ENCODE assay signal across 9 cellular contexts in the genomic region with DNA sequence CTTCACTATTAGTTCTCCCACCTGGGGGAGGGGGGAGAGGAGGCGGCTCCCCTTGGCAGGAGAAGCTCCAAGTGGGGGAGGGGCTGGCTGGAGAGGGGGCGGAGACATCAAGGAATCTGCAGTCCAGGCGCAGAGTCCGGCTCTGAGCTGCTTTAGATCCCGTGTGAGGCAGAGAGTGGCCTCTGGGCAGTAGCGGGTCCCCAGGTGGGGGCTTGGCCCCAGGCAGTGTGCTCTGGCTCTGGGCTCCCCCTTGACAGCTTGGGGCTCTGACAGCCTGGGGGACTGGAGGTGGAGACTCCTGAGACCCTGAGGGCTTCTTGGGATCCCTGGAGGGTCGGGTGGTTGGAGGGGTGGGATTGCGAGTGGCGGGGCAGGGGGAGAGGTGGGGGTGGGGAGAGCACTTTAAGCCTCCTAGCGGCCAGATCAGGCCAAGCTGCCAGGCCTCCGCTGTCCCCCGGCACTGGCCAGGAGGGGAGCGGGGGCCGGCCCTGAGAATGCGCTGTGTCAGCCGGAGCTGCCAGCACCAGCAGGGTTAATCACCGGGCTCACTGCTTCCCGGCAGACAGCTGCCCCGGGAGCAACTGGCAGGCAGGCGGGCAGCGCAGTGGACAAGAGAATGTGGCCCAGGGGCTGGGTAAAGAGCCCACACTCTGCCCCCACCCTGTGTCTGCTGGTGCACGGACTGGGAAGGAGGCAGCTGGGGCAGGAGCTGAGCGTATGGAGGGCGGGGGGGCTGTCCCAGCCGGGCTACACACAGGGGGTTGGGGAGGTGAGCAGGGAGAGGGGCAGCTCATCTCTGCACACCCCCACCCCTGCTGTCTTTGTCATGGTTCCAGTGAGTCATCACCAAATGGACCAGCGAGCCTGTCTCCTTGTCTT. TPM values are rescaled to one million over a fixed set of nuclear protein-coding genes. Genes with fewer than 3 reads are reported as not detected.
A peak's percentile ranks its signal among the peaks of the same experiment; 100 is the strongest.
DNase-seq lines count a peak whose midpoint lies in the region; ATAC-seq and TF ChIP-seq lines count a peak whose summit lies in the region.
"Had no signal": no experiment of that assay in that cellular context is flagged by ENCODE, and none has a peak within 500 bp of the region (broad histone marks: within the 10 kb centered on the region; RNA-seq: fewer than 3 reads in every experiment).

No MANE protein-coding gene starts in this region.

- H3K27me3 ChIP-seq in effector memory CD4-positive, alpha-beta T cell (replicated peaks; ENCODE audit: control insufficient read depth, insufficient read depth, low read length, poor library complexity, severe bottlenecking) = peaks cover 43% of the 10 kb centered on the region

- H3K36me3 ChIP-seq in mucosa of descending colon (ENCODE audit: low read depth) = no peaks in the 10 kb centered on the region
- no peaks in the 10 kb centered on the region for H3K36me3 ChIP-seq in effector memory CD4-positive, alpha-beta T cell (ENCODE audit: control insufficient read depth, insufficient read depth, low read length)

- peak overlapping the region; percentile 78 to 86 for H3K4me3 Mint-ChIP-seq in effector memory CD8-positive, alpha-beta T cell

- H3K36me3 Mint-ChIP-seq in effector memory CD8-positive, alpha-beta T cell (ENCODE audit: insufficient read depth) = no peaks in the 10 kb centered on the region

- H3K4me1 ChIP-seq in mucosa of descending colon (ENCODE audit: low read depth) = peaks cover 25% of the 10 kb centered on the region
- peaks cover 16% of the 10 kb centered on the region for H3K4me1 ChIP-seq in effector memory CD4-positive, alpha-beta T cell (ENCODE audit: control insufficient read depth, insufficient read depth, low read length, poor library complexity, severe bottlenecking)

- H3K4me3 ChIP-seq in mucosa of descending colon = no peak overlapping the region
- H3K4me3 ChIP-seq in effector memory CD4-positive, alpha-beta T cell (ENCODE audit: insufficient read depth, low read depth, low read length, poor library complexity, severe bottlenecking) = no peak overlapping the region

- H3K27me3 Mint-ChIP-seq in effector memory CD8-positive, alpha-beta T cell = peaks cover 34 to 47% of the 10 kb centered on the region in 2 donors

- ATAC-seq in effector memory CD8-positive, alpha-beta T cell (replicated peaks) = no peak
- peak; percentile 11 for ATAC-seq in mucosa of descending colon
- no peak for ATAC-seq in GM18909 (IDR thresholded peaks at IDR 0.05; ENCODE audit: poor library complexity, unreplicated experiment)

- no peak overlapping the region for H3K27ac ChIP-seq in effector memory CD4-positive, alpha-beta T cell (ENCODE audit: insufficient read depth, low read length, poor library complexity, severe bottlenecking)

- peak overlapping the region in 1 of 2 donors; percentile 18 for H3K27ac Mint-ChIP-seq in effector memory CD8-positive, alpha-beta T cell

- TF ChIP-seq CTCF in mucosa of descending colon (IDR thresholded peaks at IDR 0.05) = peak; percentile 14

- DNase-seq in ELR (ENCODE audit: low read depth) (peak; percentile 88), NCI-H510A treated with DMSO at 0.1 percent for 48 hours (lab: John Stamatoyannopoulos, UW) (peak; percentile 60), mucosa of descending colon (peak in 1 of 3 donors; percentile 45), activated gamma-delta T cell (lab: John Stamatoyannopoulos, UW) (no peak), mesenteric fat pad (ENCODE audit: low spot score) (no peak)
- DNase-seq in effector memory CD8-positive, alpha-beta T cell = no peak
- DNase-seq in effector memory CD4-positive, alpha-beta T cell = no peak

- H3K9me3 ChIP-seq in mucosa of descending colon = no peaks in the 10 kb centered on the region
- no peaks in the 10 kb centered on the region for H3K9me3 ChIP-seq in effector memory CD4-positive, alpha-beta T cell (ENCODE audit: control insufficient read depth, low read length)

- peaks cover 5 to 8% of the 10 kb centered on the region in 2 donors for H3K4me1 Mint-ChIP-seq in effector memory CD8-positive, alpha-beta T cell (ENCODE audit: low read depth in 2 of 2)

- intact Hi-C loops in mucosa of descending colon (cut with DNase I, micrococcal nuclease) = no loop called here

- H3K9me3 Mint-ChIP-seq in effector memory CD8-positive, alpha-beta T cell = no peaks in the 10 kb centered on the region

RNA-seq across cellular contexts. Expression of a gene that starts 1.8 kb away (rescaled TPM):
- total RNA-seq in mucosa of descending colon = 100 to 1,000 TPM in 1 of 3 donors, 10 to 100 TPM in 2; 21.8 to 335 (median 40.7) TPM
- total RNA-seq in mesenteric fat pad = 126 TPM

RNA-seq across cellular contexts. Expression of a gene that starts 18.0 kb away (rescaled TPM):
- total RNA-seq in mucosa of descending colon = 1,000 to 10,000 TPM; 1,171 to 1,284 (median 1,191) TPM
- total RNA-seq in mesenteric fat pad = 856 TPM

RNA-seq across cellular contexts. Expression of a gene that starts 38.2 kb away (rescaled TPM):
- total RNA-seq in mucosa of descending colon (1 to 10 TPM; 5.4 to 9.3 (median 6.6) TPM), mesenteric fat pad (2.3 TPM)

RNA-seq across cellular contexts. Expression of a gene that starts 58.5 kb away (rescaled TPM):
- total RNA-seq in mucosa of descending colon (1 to 10 TPM; 2.3 to 7.0 (median 5.1) TPM), mesenteric fat pad (not detected)
- total RNA-seq: T-helper 1 cell treated with Interleukin-12 subunit alpha and Interleukin-12 subunit beta and Interleukin-4 antibody, amounts not matched to agents 30 ng/mL and 1 ng/mL, for 36 hours had no signal

Comparison
In these comparisons a context has a peak if more than half of its experiments do, and no peak if none do; other contexts are left out.
1. DNase-seq: peak in ELR (single experiment) and NCI-H510A treated with DMSO at 0.1 percent for 48 hours (single experiment); none in effector memory CD8-positive, alpha-beta T cell (0 of 3), effector memory CD4-positive, alpha-beta T cell (0 of 3), activated gamma-delta T cell (single experiment) and mesenteric fat pad (single experiment).